Comparison of ENCODE assay signal across 1 cellular context in the genomic region with DNA sequence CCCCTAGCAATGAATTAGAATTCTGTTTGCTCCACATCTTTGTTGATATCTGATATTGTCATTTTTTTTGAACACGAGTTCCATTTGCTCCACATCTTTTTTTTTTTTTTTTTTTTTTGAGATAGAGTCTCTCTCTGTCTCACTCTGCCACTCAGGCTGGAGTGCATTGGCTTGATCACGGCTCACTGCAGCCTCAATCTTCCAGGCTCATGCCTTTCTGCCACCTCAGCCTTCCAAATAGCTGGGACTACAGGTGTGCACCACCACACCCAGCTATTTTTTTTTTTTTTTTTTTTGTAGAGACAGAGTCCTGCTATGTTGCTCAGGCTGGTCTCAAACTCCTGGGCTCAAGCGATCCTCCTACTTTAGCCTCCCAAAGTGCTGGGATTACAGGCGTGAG. TPM values are rescaled to one million over a fixed set of nuclear protein-coding genes. Genes with fewer than 3 reads are reported as not detected.
"Had no signal": no experiment of that assay in that cellular context is flagged by ENCODE, and none has a peak within 500 bp of the region (broad histone marks: within the 10 kb centered on the region; RNA-seq: fewer than 3 reads in every experiment).

No MANE protein-coding gene starts in this region.

RNA-seq across cellular contexts. Expression of a gene that starts 29.2 kb away (rescaled TPM):
- total RNA-seq: ascending aorta had no signal
